Comparison of ENCODE assay signal across 8 cellular contexts in genomic region chr19:10230904-10231623, GRCh38. TPM values are rescaled to one million over a fixed set of nuclear protein-coding genes. Genes with fewer than 3 reads are reported as not detected.
DNase-seq lines count a peak whose midpoint lies in the region; TF ChIP-seq lines count a peak whose summit lies in the region.

TSS of gene S1PR2 (minus strand) at chr19:10231331. CDS start at chr19:10224905, 6,426 bp downstream.

- intact Hi-C loops in transverse colon (cut with DNase I; ENCODE audit: low total_unique reads) = loop anchor here (10.0 kb wide), 1 partner anchor 116 kb away; the partner anchor contains the start of genes EIF3G and P2RY11

- H3K79me2 ChIP-seq in SK-N-SH (ENCODE audit: insufficient read depth) = peaks cover 10% of the 10 kb centered on the region; the same call in 1 of the 2 replicates

- H4K20me1 ChIP-seq in SK-N-SH (ENCODE audit: insufficient read depth) = 0 out of 2 replicates have a peak, but pooled peaks cover 4% of the 10 kb centered on the region

- H3K36me3 ChIP-seq in SK-N-SH (replicated peaks in 1 of 2; ENCODE audit: control insufficient read depth in 1 of 2, insufficient read depth in 2 of 2, low read length in 1 of 2) = no peaks in the 10 kb centered on the region
- H3K36me3 ChIP-seq in transverse colon = no peaks in the 10 kb centered on the region

- in situ Hi-C loops in KBM-7 (cut with MboI; ENCODE audit: low pct_unique_long_range_greater_than_20kb, low sequenced_read_pairs) = no loop called here
- in situ Hi-C loops in transverse colon (cut with MboI; ENCODE audit: low pct_ligation_motif_present in 1 of 4, low pct_unique_long_range_greater_than_20kb in 1 of 4, low sequenced_read_pairs in 3 of 4) = loop anchor here in 2 of 4 donors (10.0 to 25.0 kb wide), 2 partner anchors 119 to 126 kb away; partner anchors contain the start of genes ANGPTL6 (in 2 of the 2), PPAN (in 2 of the 2), EIF3G (in 1 of the 2) and P2RY11 (in 1 of the 2)

- TF ChIP-seq CTCF in AG04449 (IDR thresholded peaks at IDR 0.05; ENCODE audit: insufficient read depth, low read length, missing control alignments) (no peak), SK-N-SH (IDR thresholded peaks at IDR 0.05) (no peak), osteocyte (IDR thresholded peaks at IDR 0.05) (no peak), transverse colon (IDR thresholded peaks at IDR 0.05) (peak in 1 of 5 experiments; percentile 6)

- peaks cover 23% of the 10 kb centered on the region for H3K4me1 Mint-ChIP-seq in activated naive CD4-positive, alpha-beta T cell treated with anti-CD3 and anti-CD28 coated beads, Interleukin-2, amount 10 ng/mL, durations not matched to agents 7 days and 5 days
- peaks cover 32% of the 10 kb centered on the region for H3K4me1 Mint-ChIP-seq in osteocyte (ENCODE audit: unreplicated experiment)

- POLR2A ChIA-PET in AG04449 (lab: Yijun Ruan, JAX) (interaction anchor here (0.6 kb wide), 1 partner anchor 76 kb away, joined by 3 read pairs; no protein-coding TSS in a partner anchor), SK-N-SH (lab: Yijun Ruan, JAX) (interaction anchor here (0.9 to 1.6 kb wide), 2 partner anchors 37 to 124 kb away, joined by 3 read pairs; partner anchors contain the start of gene PPAN)

- H3K27me3 Mint-ChIP-seq in activated naive CD4-positive, alpha-beta T cell treated with anti-CD3 and anti-CD28 coated beads, Interleukin-2, amount 10 ng/mL, durations not matched to agents 7 days and 5 days = peaks cover 26% of the 10 kb centered on the region
- H3K27me3 Mint-ChIP-seq in osteocyte (ENCODE audit: unreplicated experiment) = no peaks in the 10 kb centered on the region

- H3K4me3 ChIP-seq in AG04449 (ENCODE audit: low read depth, low read length) = peak within 1 kb of the TSS; percentile 81
- H3K4me3 ChIP-seq in SK-N-SH (ENCODE audit: low read depth in 2 of 2, low read length in 1 of 2) = peak within 1 kb of the TSS; percentile 72 to 98
- peak within 1 kb of the TSS; percentile 74 to 95 (median 83) for H3K4me3 ChIP-seq in transverse colon

- peak; percentile 75 for TF ChIP-seq POLR2A in GM19099 (IDR thresholded peaks at IDR 0.05; ENCODE audit: extremely low read depth, insufficient read length, low read depth)
- TF ChIP-seq POLR2A in transverse colon (IDR thresholded peaks at IDR 0.05) = peak; percentile 33

- no peaks in the 10 kb centered on the region for H3K9me3 Mint-ChIP-seq in activated naive CD4-positive, alpha-beta T cell treated with anti-CD3 and anti-CD28 coated beads, Interleukin-2, amount 10 ng/mL, durations not matched to agents 7 days and 5 days
- no peaks in the 10 kb centered on the region for H3K9me3 Mint-ChIP-seq in osteocyte (ENCODE audit: unreplicated experiment)

- H3K4me1 ChIP-seq in SK-N-SH (ENCODE audit: control insufficient read depth in 1 of 2, insufficient read depth in 2 of 2, low read depth in 1 of 2, low read length in 1 of 2) (peaks cover 0 to 25% of the 10 kb centered on the region in 2 experiments; a peak in 1 of 4 replicates), transverse colon (peaks cover 0 to 22% (median 12%) of the 10 kb centered on the region in 4 donors)

- H3K4me3 Mint-ChIP-seq in activated naive CD4-positive, alpha-beta T cell treated with anti-CD3 and anti-CD28 coated beads, Interleukin-2, amount 10 ng/mL, durations not matched to agents 7 days and 5 days = peak within 1 kb of the TSS; percentile 83
- H3K4me3 Mint-ChIP-seq in osteocyte (ENCODE audit: unreplicated experiment) = peak within 1 kb of the TSS; percentile 87

- H3K9me2 ChIP-seq in SK-N-SH = no peaks in the 10 kb centered on the region

- H3K27ac Mint-ChIP-seq in activated naive CD4-positive, alpha-beta T cell treated with anti-CD3 and anti-CD28 coated beads, Interleukin-2, amount 10 ng/mL, durations not matched to agents 7 days and 5 days = peak within 1 kb of the TSS; percentile 69
- peak within 1 kb of the TSS; percentile 82 for H3K27ac Mint-ChIP-seq in osteocyte (ENCODE audit: unreplicated experiment)

- peak within 1 kb of the TSS; percentile 83 for H2AFZ ChIP-seq in SK-N-SH (ENCODE audit: low read depth)

- H3K27ac ChIP-seq in SK-N-SH (ENCODE audit: low read depth in 2 of 2, low read length in 1 of 2) (peak within 1 kb of the TSS; percentile 54 to 88; a peak in 3 of 4 replicates), transverse colon (peak within 1 kb of the TSS; percentile 84 to 92 (median 89))

- H3K36me3 Mint-ChIP-seq in activated naive CD4-positive, alpha-beta T cell treated with anti-CD3 and anti-CD28 coated beads, Interleukin-2, amount 10 ng/mL, durations not matched to agents 7 days and 5 days = no peaks in the 10 kb centered on the region
- H3K36me3 Mint-ChIP-seq in osteocyte (ENCODE audit: unreplicated experiment) = no peaks in the 10 kb centered on the region

- no peak for TF ChIP-seq RAD21 in SK-N-SH (IDR thresholded peaks at IDR 0.05; ENCODE audit: low read length)

- H3K9ac ChIP-seq in SK-N-SH = peak within 1 kb of the TSS; percentile 92

- H3K27me3 ChIP-seq in SK-N-SH (ENCODE audit: insufficient read depth) (no peaks in the 10 kb centered on the region), transverse colon (no peaks in the 10 kb centered on the region)

- H3K4me2 ChIP-seq in SK-N-SH = peak within 1 kb of the TSS; percentile 98

- peaks cover 4% of the 10 kb centered on the region for H3F3A ChIP-seq in SK-N-SH (replicated peaks; ENCODE audit: insufficient read depth)

- WGBS in SK-N-SH (ENCODE audit: low lambda C conversion rate) = under 1% methylated on average over 26 of the region's 71 CpGs
- WGBS in transverse colon (ENCODE audit: low coverage in 1 of 2), 2 donors = 1% methylated on average over 40 of the region's 71 CpGs; no CpG with 5 or more reads in 1 of the 2 donors

- CTCF ChIA-PET in AG04449 (lab: Yijun Ruan, JAX) = interaction anchor here (0.7 to 1.3 kb wide), 4 partner anchors 29 to 300 kb away, joined by 3 to 4 read pairs (median 3); no protein-coding TSS in a partner anchor
- CTCF ChIA-PET in SK-N-SH (lab: Yijun Ruan, JAX) = interaction anchor here (1.0 to 5.1 kb wide), 6 partner anchors 14 to 300 kb away, joined by 3 to 31 read pairs (median 4); partner anchors contain the start of gene DNMT1
- CTCF ChIA-PET in activated naive CD4-positive, alpha-beta T cell treated with anti-CD3 and anti-CD28 coated beads, Interleukin-2, amount 10 ng/mL, durations not matched to agents 7 days and 5 days (lab: Charles Lee) = no interaction called here

- H3K9me3 ChIP-seq in SK-N-SH (no peaks in the 10 kb centered on the region), transverse colon (no peaks in the 10 kb centered on the region)

- DNase-seq in AG04449 (ENCODE audit: low read depth, low spot score) (no peak), KBM-7 (peak; percentile 73), SK-N-SH (peak; percentile 97), glomerular visceral epithelial cell (ENCODE audit: extremely low spot score) (peak; percentile 78), osteocyte (ENCODE audit: extremely low spot score, unreplicated experiment) (peak; percentile 94), transverse colon (peak; percentile 82)
- DNase-seq in activated naive CD4-positive, alpha-beta T cell treated with anti-CD3 and anti-CD28 coated beads, Interleukin-2, amount 10 ng/mL, durations not matched to agents 7 days and 5 days = peak; percentile 75

- TF ChIP-seq EP300 in SK-N-SH (IDR thresholded peaks at IDR 0.05; ENCODE audit: borderline replicate concordance in 1 of 2, low read depth in 1 of 2, low read length in 1 of 2) = no peak; a peak in 1 of 4 replicates
- no peak for TF ChIP-seq EP300 in transverse colon (IDR thresholded peaks at IDR 0.05; ENCODE audit: low read depth)

TF ChIP-seq in SK-N-SH, 30 proteins besides CTCF, POLR2A, EP300 and RAD21 (continues in another document):
- TF ChIP-seq FOSL2 (IDR thresholded peaks at IDR 0.05; ENCODE audit: borderline replicate concordance, low read depth) (no peak), PBX3 (IDR thresholded peaks at IDR 0.05) (no peak), NRF1 (IDR thresholded peaks at IDR 0.05; ENCODE audit: low read depth, low read length) (peak; percentile 33; the same call in 1 of the 2 replicates), SIN3A (IDR thresholded peaks at IDR 0.05; ENCODE audit: borderline replicate concordance, low read depth, low read length) (no peak), JUND (IDR thresholded peaks at IDR 0.05) (no peak), CHD2 (IDR thresholded peaks at IDR 0.05; ENCODE audit: low read length, partially characterized antibody) (peak; percentile 10), RFX5 (IDR thresholded peaks at IDR 0.05; ENCODE audit: low read length) (no peak), TEAD4 (IDR thresholded peaks at IDR 0.05; ENCODE audit: borderline replicate concordance, insufficient read depth) (no peak), FOXJ3 (CRISPR knock-in tag; IDR thresholded peaks at IDR 0.05) (no peak), MEF2A (IDR thresholded peaks at IDR 0.05; ENCODE audit: borderline replicate concordance, low read depth) (no peak), ELF1 (IDR thresholded peaks at IDR 0.05) (no peak)

RNA-seq across cellular contexts. Expression of gene S1PR2, which starts in this region (rescaled TPM):
- polyA plus RNA-seq in SK-N-SH (2012; rRNA removed) = 3.6 and 3.8 TPM in 2 replicates
- polyA plus RNA-seq in SK-N-SH (2012; cell fraction: cytosol; rRNA removed) = 2.1 and 2.5 TPM in 2 replicates
- 3.3 and 4.4 TPM in 2 replicates for polyA plus RNA-seq in SK-N-SH (2012; cell fraction: nucleus; rRNA removed)
- 21.8 and 23.6 TPM in 2 replicates for total RNA-seq in osteocyte
- 1 to 10 TPM in 3 of 4 donors, under 1 TPM in 1; 0.80 to 7.1 (median 3.5) TPM for total RNA-seq in transverse colon
